ENCODE assay signal across 32 cellular contexts in the genomic region with DNA sequence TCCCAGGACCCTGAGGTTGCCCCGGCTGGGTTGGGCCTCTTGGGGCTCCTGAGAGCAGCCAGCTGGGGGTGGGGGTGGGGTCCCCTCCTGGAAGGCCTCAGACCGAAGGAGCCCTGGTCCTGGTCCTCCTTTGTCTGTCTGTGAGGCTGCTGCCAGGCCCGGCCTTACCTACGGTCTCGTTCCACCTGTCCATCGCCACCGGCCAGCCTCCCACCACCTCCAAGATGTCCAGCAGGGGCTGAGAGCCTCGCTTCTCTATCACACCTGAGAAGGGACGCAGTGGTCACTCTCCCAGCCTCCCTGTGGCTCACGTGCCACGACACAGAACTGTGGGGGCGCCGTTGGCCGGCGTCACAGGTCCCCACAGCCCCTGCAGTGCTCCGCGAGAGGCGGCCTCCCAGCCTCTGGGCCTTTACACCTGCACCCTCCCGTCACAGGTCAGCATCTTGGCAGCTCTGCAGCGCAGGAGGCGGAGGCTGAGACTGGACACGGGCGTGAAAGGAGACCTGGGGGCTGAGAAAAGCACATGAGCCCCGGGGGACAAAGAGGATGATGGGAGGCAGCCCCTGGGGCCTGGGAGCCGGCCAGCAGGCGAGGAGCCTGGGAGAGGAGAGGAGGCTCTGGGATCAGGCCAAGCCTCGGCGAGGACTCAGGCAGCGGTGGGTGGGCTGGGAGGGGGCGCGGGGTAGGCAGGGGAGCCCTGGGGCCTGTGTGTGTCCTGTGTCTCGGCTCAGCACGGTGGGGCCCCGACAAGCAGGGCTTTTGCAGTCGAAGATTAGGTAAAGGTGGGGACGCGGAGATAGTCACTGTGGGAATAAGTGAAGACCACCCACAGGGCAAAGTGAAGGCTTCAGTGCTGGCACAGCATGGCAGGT. TPM values are rescaled to one million over a fixed set of nuclear protein-coding genes. Genes with fewer than 3 reads are reported as not detected.
DNase-seq lines count a peak whose midpoint lies in the region; ATAC-seq, FAIRE-seq and TF ChIP-seq lines count a peak whose summit lies in the region.
"Had no signal": no experiment of that assay in that cellular context is flagged by ENCODE, and none has a peak within 500 bp of the region (broad histone marks: within the 10 kb centered on the region; RNA-seq: fewer than 3 reads in every experiment).

No MANE protein-coding gene starts in this region.

- peak; percentile 26 for DNase-seq in H9
- DNase-seq in endodermal cell: peak; percentile 45
- DNase-seq in mesenteric fat pad (ENCODE audit: low spot score): peak; percentile 85
- peak; percentile 66 for DNase-seq in type B pancreatic cell (ENCODE audit: extremely low spot score, unreplicated experiment)
- DNase-seq in GM19239 (ENCODE audit: insufficient read length, low spot score): no peak
- DNase-seq in A673 (ENCODE audit: low spot score): no peak
- DNase-seq: activated CD4-positive, alpha-beta T cell treated with anti-CD3 and anti-CD28 coated beads, Interleukin-2, amount 50 U/mL, for 48 hours; activated naive CD4-positive, alpha-beta T cell treated with anti-CD3 and anti-CD28 coated beads for 36 hours; DND-41; naive thymus-derived CD8-positive, alpha-beta T cell; NCI-H1436; NCI-H2081; NCI-H524 treated with DMSO at 0.1 percent for 48 hours; OCI-M1; retina; stimulated activated CD4-positive, alpha-beta T cell treated with anti-CD3 and anti-CD28 coated beads, Interleukin-1b, Interleukin-23, amount 100 ng/mL, for 48 hours; stimulated activated naive CD8-positive, alpha-beta T cell treated with anti-CD3 and anti-CD28 coated beads, Interleukin-15, amount 100 ng/mL, for 72 hours; T-helper 17 cell had no signal

- H3K9me3 Mint-ChIP-seq in H9 (peaks cover 0 to 4% of the 10 kb centered on the region in 2 experiments; a peak in 1 of 5 replicates), endodermal cell (no peaks in the 10 kb centered on the region), type B pancreatic cell (no peaks in the 10 kb centered on the region)
- H3K9me3 Mint-ChIP-seq: activated naive CD4-positive, alpha-beta T cell treated with anti-CD3 and anti-CD28 coated beads for 36 hours; activated T-helper 1 cell treated with anti-CD3 and anti-CD28 coated beads, Interleukin-12 subunit alpha, Interleukin-12 subunit beta, Interleukin-2, Interleukin-4 antibody, amounts not matched to agents 30 ng/mL and 10 ng/mL and 1 ng/mL, durations not matched to agents 14 hours and 24 hours and 36 hours; dendritic cell treated with granulocyte-macrophage colony-stimulating factor and Interleukin-4, amounts not matched to agents 40 ng/mL and 50 ng/mL, for 4 days; stimulated activated naive CD8-positive, alpha-beta T cell treated with anti-CD3 and anti-CD28 coated beads, Interleukin-15, amount 100 ng/mL, for 72 hours had no signal

- H2AK5ac ChIP-seq in H9 (ENCODE audit: insufficient read length, low read length): no peak overlapping the region

- no peak overlapping the region for H3K4ac ChIP-seq in H9 (ENCODE audit: low read depth, low read length)

- no peak overlapping the region for H3K23ac ChIP-seq in H9 (ENCODE audit: insufficient read length, low read depth, low read length)

- H3K36me3 ChIP-seq in endodermal cell (ENCODE audit: control insufficient read depth, insufficient read depth, low read length) (no peaks in the 10 kb centered on the region), A673 (ENCODE audit: insufficient read depth, low read length, poor library complexity, severe bottlenecking) (no peaks in the 10 kb centered on the region)
- H3K36me3 ChIP-seq: ovary, thyroid gland had no signal

- no peaks in the 10 kb centered on the region for H3K36me3 Mint-ChIP-seq in H9 (ENCODE audit: insufficient read depth in 1 of 3, low read depth in 3 of 3)
- no peaks in the 10 kb centered on the region for H3K36me3 Mint-ChIP-seq in endodermal cell (ENCODE audit: low read depth)
- no peaks in the 10 kb centered on the region for H3K36me3 Mint-ChIP-seq in type B pancreatic cell
- H3K36me3 Mint-ChIP-seq: CD4-positive, CD25-positive, alpha-beta regulatory T cell; naive thymus-derived CD8-positive, alpha-beta T cell had no signal

- H2BK12ac ChIP-seq in H9 (ENCODE audit: insufficient read length, low read depth, low read length): no peak overlapping the region

- intact Hi-C loops in A673 (cut with micrococcal nuclease; ENCODE audit: unreplicated experiment): no loop called here

- H3K79me1 ChIP-seq in H9 (ENCODE audit: insufficient read depth, low read depth, low read length, poor library complexity, severe bottlenecking): no peaks in the 10 kb centered on the region

- no peak overlapping the region for H2BK20ac ChIP-seq in H9 (ENCODE audit: low read depth, low read length, poor library complexity, severe bottlenecking)

- no CpG with 5 or more reads among the region's 37 CpGs for WGBS in H9 (ENCODE audit: extremely low coverage, insufficient read length, low lambda C conversion rate)
- 89 to 93% methylated on average over 21 to 37 of the region's 37 CpGs for WGBS in endodermal cell (ENCODE audit: insufficient coverage in 1 of 2, insufficient read length in 1 of 2), 2 experiments

- H2BK15ac ChIP-seq in H9 (ENCODE audit: low read depth, low read length): no peak overlapping the region

- no peaks in the 10 kb centered on the region for H3K4me1 Mint-ChIP-seq in H9
- H3K4me1 Mint-ChIP-seq in endodermal cell: no peaks in the 10 kb centered on the region
- no peaks in the 10 kb centered on the region for H3K4me1 Mint-ChIP-seq in type B pancreatic cell (ENCODE audit: unreplicated experiment)
- H3K4me1 Mint-ChIP-seq: stimulated activated naive CD8-positive, alpha-beta T cell treated with anti-CD3 and anti-CD28 coated beads, Interleukin-15, amount 100 ng/mL, for 72 hours had no signal

- BruUV-seq in A673 (replicated peaks; lab: Mats Ljungman, UMichigan): no TSS peak

- FAIRE-seq in GM19239 (lab: Jason Lieb, UNC): no peak
- FAIRE-seq: H54 had no signal

- H4K91ac ChIP-seq in H9 (ENCODE audit: insufficient read length, low read depth, low read length): no peak overlapping the region

- CTCF ChIA-PET in A673 (lab: Charles Lee): no interaction called here

- H3K27ac Mint-ChIP-seq in H9 (peak overlapping the region in 1 of 3 experiments; percentile 87; a peak in 1 of 7 replicates), endodermal cell (no peak overlapping the region), type B pancreatic cell (no peak overlapping the region)
- H3K27ac Mint-ChIP-seq: activated naive CD4-positive, alpha-beta T cell treated with anti-CD3 and anti-CD28 coated beads for 36 hours; activated T-helper 1 cell treated with anti-CD3 and anti-CD28 coated beads, Interleukin-12 subunit alpha, Interleukin-12 subunit beta, Interleukin-2, Interleukin-4 antibody, amounts not matched to agents 30 ng/mL and 10 ng/mL and 1 ng/mL, durations not matched to agents 14 hours and 24 hours and 36 hours; CD4-positive, CD25-positive, alpha-beta regulatory T cell; dendritic cell treated with granulocyte-macrophage colony-stimulating factor and Interleukin-4, amounts not matched to agents 40 ng/mL and 50 ng/mL, for 4 days; naive thymus-derived CD8-positive, alpha-beta T cell; T-helper 17 cell had no signal

- no peak overlapping the region for H2BK120ac ChIP-seq in H9 (ENCODE audit: low read depth, low read length, poor library complexity, severe bottlenecking)

- no peak overlapping the region for H3K4me2 ChIP-seq in H9 (ENCODE audit: insufficient read depth, insufficient read length, low read length)
- H3K4me2 ChIP-seq: smooth muscle cell had no signal

- H3K23me2 ChIP-seq in H9 (ENCODE audit: insufficient read length, low read depth, low read length, poor library complexity, severe bottlenecking): no peaks in the 10 kb centered on the region

- H3K9me3 ChIP-seq in H9 (ENCODE audit: control insufficient read depth, low read depth, low read length) (no peaks in the 10 kb centered on the region), endodermal cell (ENCODE audit: control insufficient read depth, low read length) (no peaks in the 10 kb centered on the region), A673 (ENCODE audit: low read depth, low read length, poor library complexity, severe bottlenecking) (no peaks in the 10 kb centered on the region)
- H3K9me3 ChIP-seq: body of pancreas, ovary, thyroid gland had no signal

- no peaks in the 10 kb centered on the region for H3K79me2 ChIP-seq in H9 (ENCODE audit: insufficient read depth, low read length)

- TF ChIP-seq CTCF in H9 (conservative IDR thresholded peaks at IDR 0.05) (no peak), endodermal cell (conservative IDR thresholded peaks at IDR 0.05) (no peak), type B pancreatic cell (conservative IDR thresholded peaks at IDR 0.05) (no peak), A673 (conservative IDR thresholded peaks at IDR 0.05; ENCODE audit: low read depth, low read length) (no peak)

- no peak overlapping the region for H3K56ac ChIP-seq in H9 (ENCODE audit: insufficient read length, low read depth, low read length)

- H3K4me3 ChIP-seq in endodermal cell (ENCODE audit: low read length) (no peak overlapping the region), A673 (ENCODE audit: low read depth, low read length, poor library complexity, severe bottlenecking) (no peak overlapping the region)
- H3K4me3 ChIP-seq: body of pancreas, lung, ovary, smooth muscle cell, thyroid gland had no signal

- ATAC-seq in GM21529 (IDR thresholded peaks at IDR 0.05; ENCODE audit: unreplicated experiment): no peak
- ATAC-seq: activated CD4-positive, CD25-positive, alpha-beta regulatory T cell treated with anti-CD3 and anti-CD28 coated beads, Interleukin-2, amount 50 U/mL, for 24 hours; body of pancreas; esophagus mucosa; naive thymus-derived CD8-positive, alpha-beta T cell; stimulated activated naive CD8-positive, alpha-beta T cell treated with anti-CD3 and anti-CD28 coated beads, Interleukin-15, amount 100 ng/mL, for 72 hours; T-helper 17 cell had no signal

- no peak overlapping the region for H4K5ac ChIP-seq in H9 (ENCODE audit: insufficient read length, low read depth, low read length)

- H3K27ac ChIP-seq in H9 (ENCODE audit: insufficient read length, low read depth, low read length) (no peak overlapping the region), endodermal cell (ENCODE audit: low read depth, low read length) (no peak overlapping the region), A673 (ENCODE audit: low read depth, low read length, poor library complexity, severe bottlenecking) (no peak overlapping the region)
- H3K27ac ChIP-seq: body of pancreas, ovary, RWPE1 had no signal

- H3K27me3 ChIP-seq in H9 (ENCODE audit: insufficient read depth, low read length) (no peaks in the 10 kb centered on the region), endodermal cell (ENCODE audit: control insufficient read depth, insufficient read depth, low read length, poor library complexity, severe bottlenecking) (no peaks in the 10 kb centered on the region), A673 (replicated peaks; ENCODE audit: insufficient read depth, low read depth, low read length, poor library complexity) (peaks cover 2% of the 10 kb centered on the region)
- H3K27me3 ChIP-seq: body of pancreas, ovary, thyroid gland had no signal

- H3K27me3 Mint-ChIP-seq in H9 (ENCODE audit: low read depth) (peaks cover 11% of the 10 kb centered on the region), endodermal cell (ENCODE audit: insufficient read depth) (peaks cover 5% of the 10 kb centered on the region), type B pancreatic cell (peaks cover 9% of the 10 kb centered on the region)
- H3K27me3 Mint-ChIP-seq: CD4-positive, CD25-positive, alpha-beta regulatory T cell; stimulated activated naive CD8-positive, alpha-beta T cell treated with anti-CD3 and anti-CD28 coated beads, Interleukin-15, amount 100 ng/mL, for 72 hours had no signal

- no peaks in the 10 kb centered on the region for H3K4me1 ChIP-seq in H9 (ENCODE audit: insufficient read depth, low read length)
- no peaks in the 10 kb centered on the region for H3K4me1 ChIP-seq in endodermal cell (ENCODE audit: control insufficient read depth, insufficient read depth, low read length)
- H3K4me1 ChIP-seq in A673 (ENCODE audit: insufficient read depth, low read length, poor library complexity, severe bottlenecking): no peaks in the 10 kb centered on the region
- H3K4me1 ChIP-seq: body of pancreas had no signal

- no peak overlapping the region for H4K8ac ChIP-seq in H9 (replicated peaks; ENCODE audit: insufficient read length, low read depth, low read length)

- no peak overlapping the region for H3K18ac ChIP-seq in H9 (ENCODE audit: insufficient read length, low read depth, low read length)

- no peaks in the 10 kb centered on the region for H4K20me1 ChIP-seq in H9 (ENCODE audit: control insufficient read depth, insufficient read depth, insufficient read length)

- H2BK5ac ChIP-seq in H9 (ENCODE audit: insufficient read length, low read length): no peak overlapping the region

- H3K9ac ChIP-seq in H9 (ENCODE audit: extremely low read depth, insufficient read length, low read length) (no peak overlapping the region), endodermal cell (ENCODE audit: extremely low read depth, low read length, poor library complexity, severe bottlenecking) (no peak overlapping the region)

- no peak overlapping the region for H3T11ph ChIP-seq in H9 (ENCODE audit: low read length)

- H3K14ac ChIP-seq in H9 (ENCODE audit: insufficient read depth, low read length): no peak overlapping the region; the same call in 1 of the 2 replicates

- no peak overlapping the region for H2AFZ ChIP-seq in H9 (ENCODE audit: low read length)

- no peak overlapping the region for H3K4me3 Mint-ChIP-seq in H9
- H3K4me3 Mint-ChIP-seq in endodermal cell: no peak overlapping the region
- H3K4me3 Mint-ChIP-seq in type B pancreatic cell: no peak overlapping the region
- H3K4me3 Mint-ChIP-seq: activated naive CD4-positive, alpha-beta T cell treated with anti-CD3 and anti-CD28 coated beads for 36 hours; activated T-helper 1 cell treated with anti-CD3 and anti-CD28 coated beads, Interleukin-12 subunit alpha, Interleukin-12 subunit beta, Interleukin-2, Interleukin-4 antibody, amounts not matched to agents 30 ng/mL and 10 ng/mL and 1 ng/mL, durations not matched to agents 14 hours and 24 hours and 36 hours; CD4-positive, CD25-positive, alpha-beta regulatory T cell; dendritic cell treated with granulocyte-macrophage colony-stimulating factor and Interleukin-4, amounts not matched to agents 40 ng/mL and 50 ng/mL, for 4 days; naive thymus-derived CD8-positive, alpha-beta T cell; stimulated activated naive CD8-positive, alpha-beta T cell treated with anti-CD3 and anti-CD28 coated beads, Interleukin-15, amount 100 ng/mL, for 72 hours; T-helper 17 cell had no signal

- POLR2A ChIA-PET in A673 (lab: Charles Lee; ENCODE audit: low non-redundant PET): no interaction called here

RNA-seq across cellular contexts. Expression of a gene that starts 20.5 kb away (rescaled TPM):
- total RNA-seq in H9 (2021) (40.7 and 49.6 TPM in 2 replicates), endodermal cell (10 to 100 TPM; 33.4 to 34.4 TPM), mesenteric fat pad (12.4 TPM), type B pancreatic cell (ENCODE audit: low replicate concordance) (33.7 and 40.3 TPM in 2 replicates), A673 (2021) (34.8 and 41.0 TPM in 2 replicates)
- polyA plus RNA-seq in endodermal cell (2013, experiment 1 of 2): 33.4 TPM
- polyA plus RNA-seq in endodermal cell (2013, experiment 2 of 2): 29.0 TPM

RNA-seq across cellular contexts. Expression of a gene that starts 25.8 kb away (rescaled TPM):
- total RNA-seq in H9 (2021) (0.42 and 0.59 TPM in 2 replicates), endodermal cell (under 1 TPM in 1 of 2 donors, not detected in 1; 0.42 TPM), mesenteric fat pad (3.2 TPM), type B pancreatic cell (ENCODE audit: low replicate concordance) (1.1 TPM in 1 of 2 replicates, not detected in the other), A673 (2021) (not detected in 2 replicates)
- 3.1 TPM for polyA plus RNA-seq in endodermal cell (2013, experiment 1 of 2)
- 0.79 TPM for polyA plus RNA-seq in endodermal cell (2013, experiment 2 of 2)
- total RNA-seq: body of pancreas, kidney epithelial cell, smooth muscle cell had no signal

RNA-seq across cellular contexts. Expression of a gene that starts 50.9 kb away (rescaled TPM):
- total RNA-seq in H9 (2021): 0.29 and 0.57 TPM in 2 replicates
- total RNA-seq in endodermal cell: under 1 TPM; 0.29 to 0.46 TPM
- 1.1 TPM for polyA plus RNA-seq in endodermal cell (2013, experiment 1 of 2)
- polyA plus RNA-seq in endodermal cell (2013, experiment 2 of 2): 0.95 TPM
- total RNA-seq in mesenteric fat pad: 53.7 TPM
- 4.2 and 8.5 TPM in 2 replicates for total RNA-seq in type B pancreatic cell (ENCODE audit: low replicate concordance)
- 4.6 and 7.6 TPM in 2 replicates for total RNA-seq in A673 (2021)
- total RNA-seq: smooth muscle cell had no signal
- polyA plus RNA-seq: smooth muscle cell had no signal

Comparison
In these comparisons a context has a peak if more than half of its experiments do, and no peak if none do; other contexts are left out.
1. DNase-seq: peak in H9 (single experiment), endodermal cell (single experiment), mesenteric fat pad (single experiment) and type B pancreatic cell (single experiment); none in GM19239 (single experiment) and A673 (single experiment).